Comparison of ENCODE assay signal across 32 cellular contexts in the genomic region with DNA sequence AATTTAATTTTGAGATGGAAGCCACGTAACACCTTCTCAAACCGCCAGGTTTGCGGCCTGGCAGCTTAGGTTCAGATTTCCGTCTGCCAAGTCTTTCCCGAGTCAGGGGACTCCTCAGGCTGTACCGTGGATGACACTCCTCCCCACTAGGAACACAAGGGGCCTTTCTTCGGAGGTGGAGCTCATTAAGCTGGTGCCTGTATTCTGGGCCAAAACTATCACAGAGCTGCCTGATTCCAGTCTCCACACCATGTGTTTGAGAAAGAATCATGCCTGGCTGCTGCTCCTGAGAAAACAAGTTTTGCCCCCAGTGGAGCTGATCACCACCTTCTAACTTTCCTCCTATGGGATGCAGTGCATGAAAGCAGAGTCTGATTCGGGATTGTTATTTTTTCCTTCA. TPM values are rescaled to one million over a fixed set of nuclear protein-coding genes. Genes with fewer than 3 reads are reported as not detected.
"Had no signal": no experiment of that assay in that cellular context is flagged by ENCODE, and none has a peak within 500 bp of the region (broad histone marks: within the 10 kb centered on the region; RNA-seq: fewer than 3 reads in every experiment).

No MANE protein-coding gene starts in this region.

- H3K9me3 Mint-ChIP-seq: activated naive CD4-positive, alpha-beta T cell treated with anti-CD3 and anti-CD28 coated beads, Interleukin-2, amount 50 U/mL, for 24 hours; activated naive CD8-positive, alpha-beta T cell treated with anti-CD3 and anti-CD28 coated beads, Interleukin-2, amount 10 ng/mL, durations not matched to agents 7 days and 5 days; activated T-helper 2 cell treated with anti-CD3 and anti-CD28 coated beads, Interferon-gamma antibody, Interleukin-2, Interleukin-4, amounts not matched to agents 10 μg/mL and 5 μg/mL and 100 μg/mL, durations not matched to agents 14 hours and 24 hours and 36 hours; T-helper 1 cell treated with Interleukin-12 subunit alpha and Interleukin-12 subunit beta and Interleukin-4 antibody, amounts not matched to agents 30 μg/mL and 1 μg/mL, for 36 hours; T-helper 2 cell treated with Interferon-gamma antibody and Interleukin-4, amounts not matched to agents 5 μg/mL and 100 μg/mL, for 36 hours had no signal

- H3K27ac Mint-ChIP-seq: activated CD8-positive, alpha-beta T cell treated with anti-CD3 and anti-CD28 coated beads, Interleukin-2, amount 10 ng/mL, durations not matched to agents 7 days and 5 days; activated naive CD4-positive, alpha-beta T cell treated with anti-CD3 and anti-CD28 coated beads, Interleukin-2, amount 50 U/mL, for 24 hours; activated naive CD8-positive, alpha-beta T cell treated with anti-CD3 and anti-CD28 coated beads, Interleukin-2, amount 10 ng/mL, durations not matched to agents 7 days and 5 days; activated T-cell treated with anti-CD3 and anti-CD28 coated beads, Interleukin-2, amount 50 U/mL, for 24 hours; activated T-helper 2 cell treated with anti-CD3 and anti-CD28 coated beads, Interferon-gamma antibody, Interleukin-2, Interleukin-4, amounts not matched to agents 10 μg/mL and 5 μg/mL and 100 μg/mL, durations not matched to agents 14 hours and 24 hours and 36 hours; T-helper 1 cell treated with Interleukin-12 subunit alpha and Interleukin-12 subunit beta and Interleukin-4 antibody, amounts not matched to agents 30 μg/mL and 1 μg/mL, for 36 hours; T-helper 2 cell treated with Interferon-gamma antibody and Interleukin-4, amounts not matched to agents 5 μg/mL and 100 μg/mL, for 36 hours; WTC11 had no signal

- H3K27me3 Mint-ChIP-seq: activated naive CD4-positive, alpha-beta T cell treated with anti-CD3 and anti-CD28 coated beads, Interleukin-2, amount 50 U/mL, for 24 hours; IgD-negative memory B cell had no signal

- ATAC-seq: activated CD8-positive, alpha-beta T cell treated with anti-CD3 and anti-CD28 coated beads, Interleukin-2, amount 10 ng/mL, durations not matched to agents 7 days and 5 days; PC-3; WTC11 had no signal

- H3K4me3 Mint-ChIP-seq: activated CD8-positive, alpha-beta T cell treated with anti-CD3 and anti-CD28 coated beads, Interleukin-2, amount 10 ng/mL, durations not matched to agents 7 days and 5 days; activated naive CD4-positive, alpha-beta T cell treated with anti-CD3 and anti-CD28 coated beads, Interleukin-2, amount 50 U/mL, for 24 hours; activated naive CD8-positive, alpha-beta T cell treated with anti-CD3 and anti-CD28 coated beads, Interleukin-2, amount 10 ng/mL, durations not matched to agents 7 days and 5 days; activated T-cell treated with anti-CD3 and anti-CD28 coated beads, Interleukin-2, amount 50 U/mL, for 24 hours; IgD-negative memory B cell; T-helper 1 cell treated with Interleukin-12 subunit alpha and Interleukin-12 subunit beta and Interleukin-4 antibody, amounts not matched to agents 30 μg/mL and 1 μg/mL, for 36 hours; T-helper 2 cell treated with Interferon-gamma antibody and Interleukin-4, amounts not matched to agents 5 μg/mL and 100 μg/mL, for 36 hours; WTC11 had no signal

- H3K4me1 Mint-ChIP-seq: activated naive CD4-positive, alpha-beta T cell treated with anti-CD3 and anti-CD28 coated beads, Interleukin-2, amount 50 U/mL, for 24 hours; activated naive CD8-positive, alpha-beta T cell treated with anti-CD3 and anti-CD28 coated beads, Interleukin-2, amount 10 ng/mL, durations not matched to agents 7 days and 5 days; IgD-negative memory B cell; WTC11 had no signal

- DNase-seq: activated CD4-positive, alpha-beta T cell treated with anti-CD3 and anti-CD28 coated beads for 4 hours; activated CD4-positive, CD25-positive, alpha-beta regulatory T cell treated with anti-CD3 and anti-CD28 coated beads, Interleukin-2, amount 50 U/mL, for 72 hours; activated CD8-positive, alpha-beta T cell treated with anti-CD3 and anti-CD28 coated beads, Interleukin-2, amount 10 ng/mL, durations not matched to agents 7 days and 5 days; activated gamma-delta T cell; activated naive CD4-positive, alpha-beta T cell treated with Interleukin-2 at 50 U/mL for 16 hours; activated naive CD8-positive, alpha-beta T cell treated with anti-CD3 and anti-CD28 coated beads, Interleukin-2, amount 10 ng/mL, durations not matched to agents 7 days and 5 days; activated T-cell treated with anti-CD3 and anti-CD28 coated beads, Interleukin-2, amount 50 U/mL, for 24 hours; Kasumi-1; KG1; MG63; NCI-H1048; NCI-H1105 treated with DMSO at 0.1 percent for 48 hours; NCI-H1436; NCI-H1694; NCI-H1930; NCI-H345; NCI-H526; NCI-H748 treated with DMSO at 0.1 percent for 48 hours; NK-92 treated with Interleukin-12 subunit alpha and Interleukin-12 subunit beta, amount 100 ng/mL, for 24 hours; PC-3; Peyer's patch; RPMI8226; SHP77 treated with DMSO at 0.1 percent for 48 hours; SK-N-SH had no signal

RNA-seq across cellular contexts. Expression of gene SSMEM1, which starts 47.2 kb away (rescaled TPM):
- total RNA-seq: activated CD8-positive, alpha-beta T cell treated with anti-CD3 and anti-CD28 coated beads, Interleukin-2, amount 10 ng/mL, durations not matched to agents 7 days and 5 days; activated naive CD8-positive, alpha-beta T cell treated with anti-CD3 and anti-CD28 coated beads, Interleukin-2, amount 10 ng/mL, durations not matched to agents 7 days and 5 days; activated T-helper 2 cell treated with anti-CD3 and anti-CD28 coated beads, Interferon-gamma antibody, Interleukin-2, Interleukin-4, amounts not matched to agents 10 μg/mL and 5 μg/mL and 100 μg/mL, durations not matched to agents 14 hours and 24 hours and 36 hours; ascending aorta; PC-3; Peyer's patch; SJSA1; WTC11 had no signal
